In genomic region chr14:91216731-91217226, GRCh38 we compare ENCODE assay signal across 1 cellular context.
TF ChIP-seq lines count a peak whose summit lies in the region.

No MANE protein-coding gene starts in this region.

TF ChIP-seq in WTC11, 78 proteins besides CTCF, POLR2A, EP300 and RAD21 (continued from another document):
- no peak for TF ChIP-seq NR3C1 (CRISPR knock-in tag; conservative IDR thresholded peaks at IDR 0.05; ENCODE audit: low read depth)
- no peak for TF ChIP-seq SMAD3 (CRISPR knock-in tag; IDR thresholded peaks at IDR 0.05; ENCODE audit: borderline replicate concordance)
- TF ChIP-seq FOXP1 (CRISPR knock-in tag; IDR thresholded peaks at IDR 0.05; ENCODE audit: borderline replicate concordance): no peak
- no peak for TF ChIP-seq RORB (CRISPR knock-in tag; IDR thresholded peaks at IDR 0.05)
- no peak for TF ChIP-seq NR1H2 (CRISPR knock-in tag; IDR thresholded peaks at IDR 0.05)
- TF ChIP-seq ZSCAN18 (CRISPR knock-in tag; IDR thresholded peaks at IDR 0.05): no peak
- TF ChIP-seq AR (CRISPR knock-in tag; IDR thresholded peaks at IDR 0.05): no peak
- TF ChIP-seq ZNF232 (CRISPR knock-in tag; IDR thresholded peaks at IDR 0.05): no peak
- no peak for TF ChIP-seq JUN (CRISPR knock-in tag; IDR thresholded peaks at IDR 0.05)
